8 cellular contexts compared by ENCODE assay signal in genomic region chr11:12674571-12674935, GRCh38. TPM values are rescaled to one million over a fixed set of nuclear protein-coding genes. Genes with fewer than 3 reads are reported as not detected.
A peak's percentile ranks its signal among the peaks of the same experiment; 100 is the strongest.
DNase-seq lines count a peak whose midpoint lies in the region; ATAC-seq, FAIRE-seq and TF ChIP-seq lines count a peak whose summit lies in the region.

No MANE protein-coding gene starts in this region.

- H3K36me3 ChIP-seq in BE2C (peaks cover 7% of the 10 kb centered on the region), MG63 (peaks cover 27% of the 10 kb centered on the region), prostate gland (no peaks in the 10 kb centered on the region)

- no peak for ATAC-seq in HG02763 (IDR thresholded peaks at IDR 0.05; ENCODE audit: unreplicated experiment)

- intact Hi-C loops in prostate gland (cut with DNase I): loop anchor here (5.0 kb wide), 2 partner anchors 262 to 342 kb away; no protein-coding TSS in a partner anchor

- WGBS in prostate gland: 0% methylated on average over 3 of the region's 46 CpGs

- FAIRE-seq in urothelium cell line (lab: Jason Lieb, UNC): no peak

- no peaks in the 10 kb centered on the region for H3K9me3 ChIP-seq in BE2C
- H3K9me3 ChIP-seq in MG63: no peaks in the 10 kb centered on the region
- H3K9me3 ChIP-seq in prostate gland: no peaks in the 10 kb centered on the region

- peak overlapping the region; percentile 97 to 98 for H3K27ac ChIP-seq in prostate gland

- DNase-seq in BE2C (no peak), GM20000 (ENCODE audit: low spot score) (peak; percentile 63), MG63 (no peak), fibroblast of mammary gland (ENCODE audit: low read depth) (no peak), prostate gland (ENCODE audit: low spot score) (no peak), DMS79 treated with DMSO at 0.1 percent for 48 hours (lab: John Stamatoyannopoulos, UW) (no peak), urothelium cell line (ENCODE audit: low spot score) (no peak)

- no peak for TF ChIP-seq POLR2A in prostate gland (IDR thresholded peaks at IDR 0.05)

- H3K4me3 ChIP-seq in BE2C (ENCODE audit: low read depth, low read length) (peak overlapping the region; percentile 43), MG63 (peak overlapping the region; percentile 70), fibroblast of mammary gland (ENCODE audit: control insufficient read depth, low read depth, low read length) (peak overlapping the region; percentile 87), prostate gland (peak overlapping the region; percentile 83 to 90)

- H3K4me1 ChIP-seq in BE2C (no peaks in the 10 kb centered on the region; the same call in 1 of the 2 replicates), prostate gland (replicated peaks) (no peaks in the 10 kb centered on the region)

- no peaks in the 10 kb centered on the region for H3K27me3 ChIP-seq in BE2C
- no peaks in the 10 kb centered on the region for H3K27me3 ChIP-seq in MG63
- no peaks in the 10 kb centered on the region for H3K27me3 ChIP-seq in prostate gland (replicated peaks; ENCODE audit: insufficient read depth)

- no peak for TF ChIP-seq CTCF in BE2C (IDR thresholded peaks at IDR 0.05; ENCODE audit: low read depth, low read length)
- no peak for TF ChIP-seq CTCF in GM20000 (IDR thresholded peaks at IDR 0.05; ENCODE audit: extremely low read depth, missing control alignments)
- no peak for TF ChIP-seq CTCF in fibroblast of mammary gland (conservative IDR thresholded peaks at IDR 0.05; ENCODE audit: control insufficient read depth, insufficient read depth, low read depth, low read length)
- no peak for TF ChIP-seq CTCF in prostate gland (IDR thresholded peaks at IDR 0.05)

RNA-seq across cellular contexts. Expression of gene TEAD1, which starts 0.3 kb away (rescaled TPM):
- 39.2 TPM for polyA plus RNA-seq in BE2C (2012; ENCODE audit: insufficient read depth, insufficient read length, low read depth)
- 16.9 and 17.5 TPM in 2 replicates for total RNA-seq in MG63 (2014; rRNA removed; shearing (Covaris generic); ENCODE audit: low replicate concordance)
- 10 to 100 TPM; 47.9 to 87.0 TPM for total RNA-seq in prostate gland
